ENCODE assay signal across 8 cellular contexts in genomic region chr17:69581061-69581955, GRCh38.
DNase-seq lines count a peak whose midpoint lies in the region; ATAC-seq, FAIRE-seq and TF ChIP-seq lines count a peak whose summit lies in the region.

No MANE protein-coding gene starts in this region.

- no peaks in the 10 kb centered on the region for H3K4me1 ChIP-seq in liver (ENCODE audit: control insufficient read depth in 4 of 4, insufficient read depth in 4 of 4, low read length in 3 of 4)
- no peaks in the 10 kb centered on the region for H3K4me1 ChIP-seq in HepG2 (ENCODE audit: insufficient read depth, low read length)
- H3K4me1 ChIP-seq in skeletal muscle tissue (ENCODE audit: control insufficient read depth in 3 of 3, insufficient read depth in 3 of 3, low read length in 3 of 3) = peaks cover 0 to 4% (median 3%) of the 10 kb centered on the region in 3 donors
- peaks cover 6% of the 10 kb centered on the region for H3K4me1 ChIP-seq in lower lobe of right lung

- no peaks in the 10 kb centered on the region for H4K20me1 ChIP-seq in HepG2 (ENCODE audit: insufficient read depth, low read length)

- CTCF ChIA-PET in HepG2 (lab: Yijun Ruan, JAX; ENCODE audit: low intra/inter-chr PET ratio, low total read pairs) = no interaction called here

- ATAC-seq in HepG2 (no peak), HG03097 (IDR thresholded peaks at IDR 0.05; ENCODE audit: low FRiP score, unreplicated experiment) (peak; percentile 82), lower lobe of right lung (no peak)

- in situ Hi-C loops in HepG2 (cut with HindIII; ENCODE audit: extremely low pct_ligation_motif_present, low pct_unique_long_range_greater_than_20kb) = no loop called here

- TF ChIP-seq EP300 in HepG2 (IDR thresholded peaks at IDR 0.05; ENCODE audit: low read depth in 2 of 2, low read length in 2 of 2) = no peak
- TF ChIP-seq EP300 in HepG2 (CRISPR knock-in tag; IDR thresholded peaks at IDR 0.05; ENCODE audit: borderline replicate concordance) = no peak

- intact Hi-C loops in HepG2 (cut with micrococcal nuclease; ENCODE audit: unreplicated experiment) (no loop called here), lower lobe of right lung (cut with DNase I) (no loop called here)

- no peak overlapping the region for H3K9ac ChIP-seq in liver (ENCODE audit: low read depth in 1 of 2, low read length in 2 of 2)
- no peak overlapping the region for H3K9ac ChIP-seq in HepG2 (ENCODE audit: insufficient read depth, low read depth, low read length)
- H3K9ac ChIP-seq in skeletal muscle tissue (ENCODE audit: low read depth in 1 of 3, low read length in 3 of 3) = peak overlapping the region in 1 of 3 donors; percentile 26

- no peaks in the 10 kb centered on the region for H3K79me2 ChIP-seq in HepG2 (ENCODE audit: insufficient read depth, low read length)

- peak overlapping the region in 1 of 2 donors; percentile 28 for H3K27ac ChIP-seq in liver (ENCODE audit: low read depth in 1 of 2, low read length in 2 of 2)
- no peak overlapping the region for H3K27ac ChIP-seq in HepG2 (ENCODE audit: extremely low read length, insufficient read depth, low read length)
- no peak overlapping the region for H3K27ac ChIP-seq in skeletal muscle tissue (ENCODE audit: low read depth, low read length)
- H3K27ac ChIP-seq in lower lobe of right lung = no peak overlapping the region

- H3K4me3 ChIP-seq in liver (ENCODE audit: low read depth in 1 of 3, low read length in 3 of 3) = no peak overlapping the region
- H3K4me3 ChIP-seq in HepG2 (replicated peaks in 1 of 3; ENCODE audit: insufficient read depth in 1 of 3, low read depth in 2 of 3, low read length in 3 of 3) = no peak overlapping the region
- peak overlapping the region; percentile 38 to 57 (median 41) for H3K4me3 ChIP-seq in skeletal muscle tissue (ENCODE audit: low read length in 3 of 3)
- H3K4me3 ChIP-seq in lower lobe of right lung = no peak overlapping the region

- BruUV-seq in HepG2 (replicated peaks; lab: Mats Ljungman, UMichigan) = no TSS peak

- WGBS in liver = 52% methylated on average over 18 of the region's 18 CpGs
- WGBS in HepG2 (ENCODE audit: low lambda C conversion rate) = 19% methylated on average over 18 of the region's 18 CpGs

- no peak for TF ChIP-seq POLR2A in HepG2 (IDR thresholded peaks at IDR 0.05; ENCODE audit: insufficient read depth in 1 of 2, low read depth in 2 of 2, low read length in 2 of 2)

- no peaks in the 10 kb centered on the region for H3K9me3 ChIP-seq in liver (ENCODE audit: control insufficient read depth in 4 of 4, low read length in 3 of 4)
- no peaks in the 10 kb centered on the region for H3K9me3 ChIP-seq in HepG2 (ENCODE audit: low read length)
- no peaks in the 10 kb centered on the region for H3K9me3 ChIP-seq in skeletal muscle tissue (ENCODE audit: control insufficient read depth in 3 of 3, low read length in 3 of 3)
- no peaks in the 10 kb centered on the region for H3K9me3 ChIP-seq in lower lobe of right lung

- TF ChIP-seq RAD21 in liver (IDR thresholded peaks at IDR 0.05) = no peak
- TF ChIP-seq RAD21 in HepG2 (CRISPR knock-in tag; IDR thresholded peaks at IDR 0.05) = no peak

- H2AFZ ChIP-seq in HepG2 (ENCODE audit: low read length) = no peak overlapping the region

- TF ChIP-seq CTCF in liver (IDR thresholded peaks at IDR 0.05; ENCODE audit: low read depth, low read length, missing input control) = no peak
- no peak for TF ChIP-seq CTCF in HepG2 (CRISPR knock-in tag; IDR thresholded peaks at IDR 0.05)
- no peak for TF ChIP-seq CTCF in lower lobe of right lung (IDR thresholded peaks at IDR 0.05)

- no peak for FAIRE-seq in HepG2 (lab: Jason Lieb, UNC)

- DNase-seq in HepG2 (ENCODE audit: low spot score) (no peak), OCI-M1 (lab: John Stamatoyannopoulos, UW) (no peak), lower lobe of right lung (no peak), NCI-H2196 (lab: John Stamatoyannopoulos, UW; ENCODE audit: unreplicated experiment) (no peak)
- peak; percentile 21 to 23 for DNase-seq in activated T-cell treated with anti-CD3 and anti-CD28 coated beads, Interleukin-2, amount 50 U/mL, for 48 hours

- H3K36me3 ChIP-seq in liver (ENCODE audit: control insufficient read depth in 4 of 4, insufficient read depth in 3 of 4, low read depth in 1 of 4, low read length in 3 of 4) = no peaks in the 10 kb centered on the region
- no peaks in the 10 kb centered on the region for H3K36me3 ChIP-seq in HepG2 (replicated peaks in 1 of 2; ENCODE audit: control insufficient read depth in 1 of 2, insufficient read depth in 2 of 2, low read length in 2 of 2)
- no peaks in the 10 kb centered on the region for H3K36me3 ChIP-seq in skeletal muscle tissue (ENCODE audit: control insufficient read depth in 3 of 3, insufficient read depth in 3 of 3, low read length in 3 of 3)
- H3K36me3 ChIP-seq in lower lobe of right lung = no peaks in the 10 kb centered on the region

- no peak overlapping the region for H3K4me2 ChIP-seq in HepG2 (ENCODE audit: low read depth, low read length)

- POLR2A ChIA-PET in HepG2 (lab: Yijun Ruan, JAX) = no interaction called here

- H3K27me3 ChIP-seq in liver (ENCODE audit: control insufficient read depth in 4 of 4, insufficient read depth in 4 of 4, low read length in 3 of 4) (peaks cover 0 to 5% (median 0%) of the 10 kb centered on the region in 4 donors), HepG2 (ENCODE audit: control insufficient read depth in 1 of 2, insufficient read depth in 2 of 2, low read length in 2 of 2) (peaks cover 2 to 6% of the 10 kb centered on the region in 2 experiments; a peak in 2 of 5 replicates), skeletal muscle tissue (ENCODE audit: control insufficient read depth in 3 of 3, insufficient read depth in 3 of 3, low read length in 3 of 3) (no peaks in the 10 kb centered on the region), lower lobe of right lung (ENCODE audit: low read depth) (no peaks in the 10 kb centered on the region)

TF ChIP-seq in liver, 16 proteins besides CTCF, POLR2A, EP300 and RAD21:
- TF ChIP-seq EGR1 (IDR thresholded peaks at IDR 0.05; ENCODE audit: low read depth in 2 of 2) (no peak), NR2F2 (IDR thresholded peaks at IDR 0.05) (peak; percentile 64)
TF ChIP-seq in liver: peak in this region for 1.

TF ChIP-seq in HepG2, 621 proteins besides CTCF, POLR2A, EP300 and RAD21:
- TF ChIP-seq ATF5 (CRISPR knock-in tag; IDR thresholded peaks at IDR 0.05; ENCODE audit: low read depth) (no peak), KLF16 (CRISPR knock-in tag; IDR thresholded peaks at IDR 0.05) (no peak), XRCC5 (optimal IDR thresholded peaks at IDR 0.05; ENCODE audit: low read length) (no peak), ZNF674 (CRISPR knock-in tag; IDR thresholded peaks at IDR 0.05; ENCODE audit: low read depth) (no peak), NFYB (CRISPR knock-in tag; IDR thresholded peaks at IDR 0.05) (no peak), ZEB1 (IDR thresholded peaks at IDR 0.05; ENCODE audit: insufficient replicate concordance, low read depth) (no peak), USF2 (IDR thresholded peaks at IDR 0.05; ENCODE audit: low read depth, low read length) (no peak), USF2 (CRISPR knock-in tag; IDR thresholded peaks at IDR 0.05; ENCODE audit: borderline replicate concordance) (no peak), ZBTB42 (CRISPR knock-in tag; IDR thresholded peaks at IDR 0.05) (no peak), PAX8 (CRISPR knock-in tag; IDR thresholded peaks at IDR 0.05; ENCODE audit: borderline replicate concordance) (no peak), ZSCAN20 (CRISPR knock-in tag; IDR thresholded peaks at IDR 0.05; ENCODE audit: borderline replicate concordance) (no peak), SMARCC2 (IDR thresholded peaks at IDR 0.05) (no peak), NR2F1 (CRISPR knock-in tag; IDR thresholded peaks at IDR 0.05) (no peak)
- TF ChIP-seq, protein P1, sequence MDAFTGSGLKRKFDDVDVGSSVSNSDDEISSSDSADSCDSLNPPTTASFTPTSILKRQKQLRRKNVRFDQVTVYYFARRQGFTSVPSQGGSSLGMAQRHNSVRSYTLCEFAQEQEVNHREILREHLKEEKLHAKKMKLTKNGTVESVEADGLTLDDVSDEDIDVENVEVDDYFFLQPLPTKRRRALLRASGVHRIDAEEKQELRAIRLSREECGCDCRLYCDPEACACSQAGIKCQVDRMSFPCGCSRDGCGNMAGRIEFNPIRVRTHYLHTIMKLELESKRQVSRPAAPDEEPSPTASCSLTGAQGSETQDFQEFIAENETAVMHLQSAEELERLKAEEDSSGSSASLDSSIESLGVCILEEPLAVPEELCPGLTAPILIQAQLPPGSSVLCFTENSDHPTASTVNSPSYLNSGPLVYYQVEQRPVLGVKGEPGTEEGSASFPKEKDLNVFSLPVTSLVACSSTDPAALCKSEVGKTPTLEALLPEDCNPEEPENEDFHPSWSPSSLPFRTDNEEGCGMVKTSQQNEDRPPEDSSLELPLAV (CRISPR knock-in tag; conservative IDR thresholded peaks at IDR 0.05; ENCODE audit: low read depth) = no peak
- TF ChIP-seq, protein P2, sequence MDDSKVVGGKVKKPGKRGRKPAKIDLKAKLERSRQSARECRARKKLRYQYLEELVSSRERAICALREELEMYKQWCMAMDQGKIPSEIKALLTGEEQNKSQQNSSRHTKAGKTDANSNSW (CRISPR knock-in tag; IDR thresholded peaks at IDR 0.05; ENCODE audit: borderline replicate concordance) = no peak

Comparison
In these comparisons a context has a peak if more than half of its experiments do, and no peak if none do; other contexts are left out.
1. H3K4me3 ChIP-seq: peak in skeletal muscle tissue (3 of 3); none in liver (0 of 3), HepG2 (0 of 3) and lower lobe of right lung (single experiment).
2. DNase-seq: peak in activated T-cell treated with anti-CD3 and anti-CD28 coated beads, Interleukin-2, amount 50 U/mL, for 48 hours (2 of 2); none in HepG2 (single experiment), OCI-M1 (single experiment), lower lobe of right lung (single experiment) and NCI-H2196 (single experiment).